In the genomic region with DNA sequence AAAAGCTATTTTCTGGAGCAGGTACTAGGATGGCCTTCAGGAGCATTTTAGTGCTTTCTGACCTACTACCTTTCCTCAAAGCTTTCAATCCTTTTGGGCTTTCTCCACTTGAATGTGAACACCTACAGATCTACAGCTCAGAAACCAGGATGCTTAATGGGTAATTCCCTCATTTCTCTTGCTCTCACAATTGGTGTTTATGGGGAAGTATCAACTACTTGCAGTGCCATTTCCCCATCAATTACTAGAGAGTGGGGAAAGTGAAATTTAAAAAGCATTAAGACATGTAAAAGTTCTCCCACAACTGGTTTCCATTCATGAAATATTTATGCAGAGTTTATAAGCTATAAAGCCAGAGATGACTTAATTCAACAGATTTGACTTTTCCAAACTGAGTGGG, we compare ENCODE assay signal across 8 cellular contexts. TPM values are rescaled to one million over a fixed set of nuclear protein-coding genes. Genes with fewer than 3 reads are reported as not detected.
DNase-seq lines count a peak whose midpoint lies in the region; ATAC-seq and TF ChIP-seq lines count a peak whose summit lies in the region.

No MANE protein-coding gene starts in this region.

- peaks cover 36% of the 10 kb centered on the region for H3K36me3 Mint-ChIP-seq in activated CD8-positive, alpha-beta memory T cell treated with anti-CD3 and anti-CD28 coated beads, Interleukin-2, amount 10 ng/mL, durations not matched to agents 7 days and 5 days

- CTCF ChIA-PET in activated CD8-positive, alpha-beta memory T cell treated with anti-CD3 and anti-CD28 coated beads, Interleukin-2, amount 10 ng/mL, durations not matched to agents 7 days and 5 days (lab: Charles Lee): interaction anchor here (1.1 to 3.0 kb wide), 6 partner anchors 10 to 48 kb away, joined by 3 to 53 read pairs (median 8); no protein-coding TSS in a partner anchor

- H3K36me3 ChIP-seq in WERI-Rb-1: peaks cover 37% of the 10 kb centered on the region

- no peaks in the 10 kb centered on the region for H3K9me3 Mint-ChIP-seq in activated CD8-positive, alpha-beta memory T cell treated with anti-CD3 and anti-CD28 coated beads, Interleukin-2, amount 10 ng/mL, durations not matched to agents 7 days and 5 days (ENCODE audit: low read depth)
- H3K9me3 Mint-ChIP-seq in stimulated activated naive CD8-positive, alpha-beta T cell treated with anti-CD3 and anti-CD28 coated beads, Interleukin-15, amount 100 ng/mL, for 72 hours: no peaks in the 10 kb centered on the region

- peak overlapping the region; percentile 99 for H3K27ac Mint-ChIP-seq in activated CD8-positive, alpha-beta memory T cell treated with anti-CD3 and anti-CD28 coated beads, Interleukin-2, amount 10 ng/mL, durations not matched to agents 7 days and 5 days
- H3K27ac Mint-ChIP-seq in stimulated activated naive CD8-positive, alpha-beta T cell treated with anti-CD3 and anti-CD28 coated beads, Interleukin-15, amount 100 ng/mL, for 72 hours: peak overlapping the region in 1 of 2 donors; percentile 92

- H3K4me3 Mint-ChIP-seq in activated CD8-positive, alpha-beta memory T cell treated with anti-CD3 and anti-CD28 coated beads, Interleukin-2, amount 10 ng/mL, durations not matched to agents 7 days and 5 days: peak overlapping the region; percentile 97
- peak overlapping the region; percentile 89 to 91 for H3K4me3 Mint-ChIP-seq in stimulated activated naive CD8-positive, alpha-beta T cell treated with anti-CD3 and anti-CD28 coated beads, Interleukin-15, amount 100 ng/mL, for 72 hours

- H3K27ac ChIP-seq in WERI-Rb-1: peak overlapping the region; percentile 92

- no peaks in the 10 kb centered on the region for H3K27me3 Mint-ChIP-seq in activated CD8-positive, alpha-beta memory T cell treated with anti-CD3 and anti-CD28 coated beads, Interleukin-2, amount 10 ng/mL, durations not matched to agents 7 days and 5 days
- no peaks in the 10 kb centered on the region for H3K27me3 Mint-ChIP-seq in stimulated activated naive CD8-positive, alpha-beta T cell treated with anti-CD3 and anti-CD28 coated beads, Interleukin-15, amount 100 ng/mL, for 72 hours

- H3K4me3 ChIP-seq in WERI-Rb-1 (ENCODE audit: low read depth, low read length): peak overlapping the region; percentile 71
- peak overlapping the region; percentile 55 for H3K4me3 ChIP-seq in iPS-11a (ENCODE audit: low read depth, low read length)

- H3K9me3 ChIP-seq in WERI-Rb-1 (ENCODE audit: severe bottlenecking): no peaks in the 10 kb centered on the region

- ATAC-seq in activated CD8-positive, alpha-beta memory T cell treated with anti-CD3 and anti-CD28 coated beads, Interleukin-2, amount 10 ng/mL, durations not matched to agents 7 days and 5 days: no peak
- ATAC-seq in stimulated activated naive CD8-positive, alpha-beta T cell treated with anti-CD3 and anti-CD28 coated beads, Interleukin-15, amount 100 ng/mL, for 72 hours: no peak
- no peak for ATAC-seq in HG02938 (IDR thresholded peaks at IDR 0.05; ENCODE audit: unreplicated experiment)
- no peak for ATAC-seq in HG02973 (IDR thresholded peaks at IDR 0.05; ENCODE audit: unreplicated experiment)

- no peak for TF ChIP-seq CTCF in WERI-Rb-1 (IDR thresholded peaks at IDR 0.05; ENCODE audit: low read depth, low read length)

- no peak for DNase-seq in activated CD8-positive, alpha-beta memory T cell treated with anti-CD3 and anti-CD28 coated beads, Interleukin-2, amount 10 ng/mL, durations not matched to agents 7 days and 5 days
- DNase-seq in activated CD8-positive, alpha-beta memory T cell treated with anti-CD3 and anti-CD28 coated beads for 24 hours: no peak
- DNase-seq in WERI-Rb-1: no peak
- DNase-seq in stimulated activated naive CD8-positive, alpha-beta T cell treated with anti-CD3 and anti-CD28 coated beads, Interleukin-15, amount 100 ng/mL, for 72 hours: no peak
- no peak for DNase-seq in NCI-H2107 (lab: John Stamatoyannopoulos, UW)

- no peaks in the 10 kb centered on the region for H3K27me3 ChIP-seq in WERI-Rb-1 (ENCODE audit: insufficient read depth, low read depth, severe bottlenecking)

- peaks cover 44% of the 10 kb centered on the region for H3K4me1 Mint-ChIP-seq in activated CD8-positive, alpha-beta memory T cell treated with anti-CD3 and anti-CD28 coated beads, Interleukin-2, amount 10 ng/mL, durations not matched to agents 7 days and 5 days
- peaks cover 54% of the 10 kb centered on the region for H3K4me1 Mint-ChIP-seq in stimulated activated naive CD8-positive, alpha-beta T cell treated with anti-CD3 and anti-CD28 coated beads, Interleukin-15, amount 100 ng/mL, for 72 hours

RNA-seq across cellular contexts. Expression of gene YY1, which starts 2.1 kb away (rescaled TPM):
- total RNA-seq in activated CD8-positive, alpha-beta memory T cell treated with anti-CD3 and anti-CD28 coated beads, Interleukin-2, amount 10 ng/mL, durations not matched to agents 7 days and 5 days: 100 to 1,000 TPM in 1 of 2 experiments, 10 to 100 TPM in 1; 85.3 to 116 TPM
